In genomic region chr20:50421356-50422340, GRCh38 we compare ENCODE assay signal across 14 cellular contexts.
A peak's percentile ranks its signal among the peaks of the same experiment; 100 is the strongest.
DNase-seq lines count a peak whose midpoint lies in the region; ATAC-seq and TF ChIP-seq lines count a peak whose summit lies in the region.
"Had no signal": no experiment of that assay in that cellular context is flagged by ENCODE, and none has a peak within 500 bp of the region (broad histone marks: within the 10 kb centered on the region; RNA-seq: fewer than 3 reads in every experiment).

No MANE protein-coding gene starts in this region.

- H3K4me1 ChIP-seq in mucosa of descending colon (ENCODE audit: low read depth) (peaks cover 27% of the 10 kb centered on the region), upper lobe of right lung (peaks cover 40% of the 10 kb centered on the region)

- TF ChIP-seq CTCF in VCaP (conservative IDR thresholded peaks at IDR 0.05): no peak
- TF ChIP-seq CTCF in mucosa of descending colon (IDR thresholded peaks at IDR 0.05): no peak
- no peak for TF ChIP-seq CTCF in upper lobe of right lung (IDR thresholded peaks at IDR 0.05)

- DNase-seq in epithelial cell of prostate (ENCODE audit: low read depth, low spot score) (no peak), mucosa of descending colon (no peak), upper lobe of right lung (no peak), NCI-H146 treated with DMSO at 0.1 percent for 48 hours (lab: John Stamatoyannopoulos, UW; ENCODE audit: unreplicated experiment) (no peak), NCI-H2029 (lab: John Stamatoyannopoulos, UW) (no peak)
- no peak for DNase-seq in activated CD4-positive, alpha-beta T cell treated with anti-CD3 and anti-CD28 coated beads, Interleukin-2, amount 50 U/mL, for 1 hour
- DNase-seq: activated CD4-positive, alpha-beta memory T cell treated with anti-CD3 and anti-CD28 coated beads, Interleukin-2, amount 10 ng/mL, durations not matched to agents 7 days and 5 days; activated naive CD8-positive, alpha-beta T cell treated with anti-CD3 and anti-CD28 coated beads, Interleukin-2, amount 50 U/mL, for 24 hours; islet precursor cell; NCI-H1694; ovary; stimulated activated CD4-positive, alpha-beta T cell treated with anti-CD3 and anti-CD28 coated beads, Interleukin-12 subunit alpha, Interleukin-12 subunit beta, amount 100 ng/mL, for 4 hours had no signal

- ATAC-seq in mucosa of descending colon: peak; percentile 8
- ATAC-seq in upper lobe of right lung: no peak
- ATAC-seq: activated naive CD8-positive, alpha-beta T cell treated with anti-CD3 and anti-CD28 coated beads, Interleukin-2, amount 50 U/mL, for 24 hours had no signal

- H3K4me3 ChIP-seq in mucosa of descending colon (no peak overlapping the region), upper lobe of right lung (no peak overlapping the region)
- H3K4me3 ChIP-seq: ovary had no signal

- H3K36me3 ChIP-seq in mucosa of descending colon (ENCODE audit: low read depth) (no peaks in the 10 kb centered on the region), upper lobe of right lung (no peaks in the 10 kb centered on the region)
- H3K36me3 ChIP-seq: ovary had no signal

- H3K27me3 ChIP-seq in upper lobe of right lung: no peaks in the 10 kb centered on the region
- H3K27me3 ChIP-seq: ovary had no signal

- peaks cover 3% of the 10 kb centered on the region for H3K9me3 ChIP-seq in mucosa of descending colon
- peaks cover 6% of the 10 kb centered on the region for H3K9me3 ChIP-seq in upper lobe of right lung
- H3K9me3 ChIP-seq: ovary had no signal

- intact Hi-C loops in mucosa of descending colon (cut with DNase I, micrococcal nuclease) (no loop called here), upper lobe of right lung (cut with DNase I) (no loop called here)

- H3K27ac ChIP-seq in VCaP (peak overlapping the region; percentile 81), epithelial cell of prostate (peak overlapping the region; percentile 99), upper lobe of right lung (peak overlapping the region; percentile 78)
- H3K27ac ChIP-seq: C4-2B had no signal
